ENCODE assay signal across 8 cellular contexts in genomic region chr11:88484873-88485621, GRCh38.
A peak's percentile ranks its signal among the peaks of the same experiment; 100 is the strongest.
DNase-seq lines count a peak whose midpoint lies in the region; ATAC-seq lines count a peak whose summit lies in the region.

No MANE protein-coding gene starts in this region.

- intact Hi-C loops in right cardiac atrium (cut with DNase I): no loop called here

- H3K27me3 ChIP-seq in CD8-positive, alpha-beta memory T cell (ENCODE audit: insufficient read depth, low read length, poor library complexity, severe bottlenecking): no peaks in the 10 kb centered on the region
- no peaks in the 10 kb centered on the region for H3K27me3 ChIP-seq in right cardiac atrium (ENCODE audit: control insufficient read depth, insufficient read depth)

- no peak overlapping the region for H3K27ac ChIP-seq in CD8-positive, alpha-beta memory T cell (ENCODE audit: low read depth, low read length)
- H3K27ac ChIP-seq in right cardiac atrium (ENCODE audit: low read length): no peak overlapping the region

- H3K4me1 ChIP-seq in CD8-positive, alpha-beta memory T cell (ENCODE audit: insufficient read depth, low read length): no peaks in the 10 kb centered on the region
- H3K4me1 ChIP-seq in right cardiac atrium (ENCODE audit: control insufficient read depth, insufficient read depth, low read length): no peaks in the 10 kb centered on the region

- H3K36me3 Mint-ChIP-seq in CD8-positive, alpha-beta memory T cell: no peaks in the 10 kb centered on the region

- peak; percentile 80 for ATAC-seq in GM18873 (IDR thresholded peaks at IDR 0.05; ENCODE audit: low FRiP score, unreplicated experiment)
- peak; percentile 85 for ATAC-seq in HG02981 (IDR thresholded peaks at IDR 0.05; ENCODE audit: unreplicated experiment)
- peak; percentile 47 to 63 for ATAC-seq in right cardiac atrium

- no peaks in the 10 kb centered on the region for H3K9me3 Mint-ChIP-seq in CD8-positive, alpha-beta memory T cell

- no peak overlapping the region for H3K4me3 ChIP-seq in CD8-positive, alpha-beta memory T cell (ENCODE audit: low read length)
- H3K4me3 ChIP-seq in right cardiac atrium (ENCODE audit: low read length): no peak overlapping the region

- H3K9me3 ChIP-seq in CD8-positive, alpha-beta memory T cell (ENCODE audit: low read length): no peaks in the 10 kb centered on the region
- H3K9me3 ChIP-seq in right cardiac atrium (ENCODE audit: control insufficient read depth, low read length): no peaks in the 10 kb centered on the region

- no peaks in the 10 kb centered on the region for H3K36me3 ChIP-seq in CD8-positive, alpha-beta memory T cell (ENCODE audit: insufficient read depth, low read length)

- peak in 3 of 5 donors; percentile 16 to 54 (median 18) for DNase-seq in CD8-positive, alpha-beta memory T cell
- DNase-seq in NCI-H446 treated with DMSO at 0.1 percent for 48 hours (lab: John Stamatoyannopoulos, UW) (peak; percentile 9), right cardiac atrium (no peak), DMS114 treated with DMSO at 0.1 percent for 48 hours (lab: John Stamatoyannopoulos, UW; ENCODE audit: unreplicated experiment) (no peak)
- DNase-seq in activated T-cell treated with anti-CD3 and anti-CD28 coated beads, Interleukin-2, amount 50 U/mL, for 1 hour: peak; percentile 21
- DNase-seq in stimulated activated CD4-positive, alpha-beta T cell treated with anti-CD3 and anti-CD28 coated beads, Interleukin-4, amount 100 ng/mL, for 24 hours: peak; percentile 44

- no peak overlapping the region for H3K4me3 Mint-ChIP-seq in CD8-positive, alpha-beta memory T cell

- WGBS in right cardiac atrium: 63% methylated on average over 6 of the region's 6 CpGs

- CTCF ChIA-PET in CD8-positive, alpha-beta memory T cell (lab: Charles Lee): interaction anchor here (0.8 to 1.6 kb wide), 4 partner anchors 11 to 187 kb away, joined by 3 to 4 read pairs (median 4); no protein-coding TSS in a partner anchor

- peaks cover 0 to 9% of the 10 kb centered on the region in 2 donors for H3K27me3 Mint-ChIP-seq in CD8-positive, alpha-beta memory T cell

- POLR2A ChIA-PET in CD8-positive, alpha-beta memory T cell (lab: Charles Lee): no interaction called here

- peaks cover 4 to 9% (median 6%) of the 10 kb centered on the region in 3 donors for H3K4me1 Mint-ChIP-seq in CD8-positive, alpha-beta memory T cell

- no peak overlapping the region for H3K27ac Mint-ChIP-seq in CD8-positive, alpha-beta memory T cell

Comparison
In these comparisons a context has a peak if more than half of its experiments do, and no peak if none do; other contexts are left out.
1. DNase-seq: peak in CD8-positive, alpha-beta memory T cell (3 of 5), NCI-H446 treated with DMSO at 0.1 percent for 48 hours (single experiment), activated T-cell treated with anti-CD3 and anti-CD28 coated beads, Interleukin-2, amount 50 U/mL, for 1 hour (single experiment) and stimulated activated CD4-positive, alpha-beta T cell treated with anti-CD3 and anti-CD28 coated beads, Interleukin-4, amount 100 ng/mL, for 24 hours (single experiment); none in right cardiac atrium (0 of 3) and DMS114 treated with DMSO at 0.1 percent for 48 hours (single experiment).
2. Peak in every context shown above with its lines, with median percentiles within 50 percentile points of each other: ATAC-seq.